In the genomic region with DNA sequence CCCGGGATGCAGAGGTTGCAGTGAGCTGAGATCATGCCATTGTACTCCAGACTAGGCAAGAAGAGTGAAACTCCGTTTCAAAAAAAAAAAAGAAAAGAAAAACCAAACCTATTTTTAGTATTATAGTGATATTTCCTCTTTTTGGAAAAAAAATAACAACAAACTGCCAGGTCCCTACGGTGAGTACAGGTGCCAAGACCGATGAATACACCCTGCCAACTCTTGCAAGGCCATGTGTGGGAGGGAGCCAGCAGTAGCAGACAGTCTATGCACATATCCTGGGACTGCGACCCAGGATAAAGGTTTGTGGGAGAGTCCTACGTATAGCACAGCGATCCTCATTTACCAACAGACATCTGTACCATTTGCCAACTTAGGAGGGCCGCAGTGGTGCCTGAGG, we compare ENCODE assay signal across 28 cellular contexts.
A peak's percentile ranks its signal among the peaks of the same experiment; 100 is the strongest.
DNase-seq lines count a peak whose midpoint lies in the region; ATAC-seq and TF ChIP-seq lines count a peak whose summit lies in the region.
"Had no signal": no experiment of that assay in that cellular context is flagged by ENCODE, and none has a peak within 500 bp of the region (broad histone marks: within the 10 kb centered on the region; RNA-seq: fewer than 3 reads in every experiment).

No MANE protein-coding gene starts in this region.

- TF ChIP-seq POLR2A in testis (IDR thresholded peaks at IDR 0.05), result no peak

- H3K27me3 ChIP-seq in testis, result no peaks in the 10 kb centered on the region
- H3K27me3 ChIP-seq: breast epithelium, foreskin keratinocyte, left lung, tibial nerve had no signal

- H3K27ac ChIP-seq in testis, result peak overlapping the region in 1 of 2 donors; percentile 61
- H3K27ac ChIP-seq: breast epithelium, coronary artery, foreskin keratinocyte, left lung, tibial nerve had no signal

- H3K36me3 ChIP-seq in testis (ENCODE audit: low read depth, missing control alignments), result no peaks in the 10 kb centered on the region
- H3K36me3 ChIP-seq: breast epithelium, HAP-1, left lung, tibial nerve had no signal

- no peak overlapping the region for H3K4me3 ChIP-seq in testis
- H3K4me3 ChIP-seq: breast epithelium, coronary artery, HAP-1, left lung, tibial nerve had no signal

- no peak for TF ChIP-seq CTCF in testis (IDR thresholded peaks at IDR 0.05)

- DNase-seq in NOMO-1 treated with DMSO at 0.1 percent for 48 hours (lab: John Stamatoyannopoulos, UW; ENCODE audit: unreplicated experiment) (peak; percentile 9), NOMO-1 treated with dmso at 0.1 percent for 144 hours (lab: John Stamatoyannopoulos, UW; ENCODE audit: unreplicated experiment) (no peak), NAMALWA (ENCODE audit: low spot score) (peak; percentile 33), cerebellar nuclear complex (lab: John Stamatoyannopoulos, UW) (peak; percentile 77 to 80), testis (peak; percentile 58), DMS53 treated with DMSO at 0.1 percent for 48 hours (lab: John Stamatoyannopoulos, UW; ENCODE audit: unreplicated experiment) (no peak)
- DNase-seq: 8988T; activated CD4-positive, alpha-beta T cell treated with anti-CD3 and anti-CD28 coated beads for 36 hours; activated naive CD4-positive, alpha-beta T cell; activated T-cell treated with anti-CD3 and anti-CD28 coated beads, Interleukin-2, amount 50 U/mL, for 24 hours; CD8-positive, alpha-beta memory T cell; effector memory CD8-positive, alpha-beta T cell; foreskin keratinocyte; GF-D8; left lung; midbrain; NCI-H1417; stimulated activated CD4-positive, alpha-beta T cell treated with anti-CD3 and anti-CD28 coated beads, Interleukin-4, amount 100 ng/mL, for 4 hours; stimulated activated naive CD8-positive, alpha-beta T cell treated with anti-CD3 and anti-CD28 coated beads, Interleukin-15, amount 100 ng/mL, for 72 hours; T-cell had no signal

- WGBS in testis, 2 donors, result 19 to 38% methylated on average over 8 of the region's 8 CpGs

- H3K9me3 ChIP-seq in testis, result no peaks in the 10 kb centered on the region
- H3K9me3 ChIP-seq: breast epithelium, HAP-1, left lung, tibial nerve had no signal

- ATAC-seq in HG03139 (IDR thresholded peaks at IDR 0.05; ENCODE audit: unreplicated experiment) (no peak), HG03439 (IDR thresholded peaks at IDR 0.05; ENCODE audit: unreplicated experiment) (no peak)
- ATAC-seq: activated CD4-positive, alpha-beta T cell treated with anti-CD3 and anti-CD28 coated beads for 36 hours; effector memory CD8-positive, alpha-beta T cell; foreskin keratinocyte; left lung; natural killer cell treated with Interleukin-12 subunit alpha and Interleukin-12 subunit beta and Interleukin-15 and Interleukin-18, amount 100 ng/mL, for 72 hours; Panc1; stimulated activated naive CD8-positive, alpha-beta T cell treated with anti-CD3 and anti-CD28 coated beads, Interleukin-15, amount 100 ng/mL, for 72 hours; T-cell had no signal

- H3K4me1 ChIP-seq in testis, result peaks cover 10% of the 10 kb centered on the region
- H3K4me1 ChIP-seq: breast epithelium, foreskin keratinocyte, HAP-1, left lung had no signal

- intact Hi-C loops in testis (cut with DNase I; ENCODE audit: low total_unique reads), result no loop called here

Comparison
In these comparisons a context has a peak if more than half of its experiments do, and no peak if none do; other contexts are left out.
1. DNase-seq: peak in NOMO-1 treated with DMSO at 0.1 percent for 48 hours (single experiment), NAMALWA (single experiment), cerebellar nuclear complex (2 of 2) and testis (single experiment); none in NOMO-1 treated with dmso at 0.1 percent for 144 hours (single experiment) and DMS53 treated with DMSO at 0.1 percent for 48 hours (single experiment).